In genomic region chr3:49248301-49248797, GRCh38 we compare ENCODE assay signal across 7 cellular contexts. TPM values are rescaled to one million over a fixed set of nuclear protein-coding genes. Genes with fewer than 3 reads are reported as not detected.
DNase-seq lines count a peak whose midpoint lies in the region; ATAC-seq, FAIRE-seq and TF ChIP-seq lines count a peak whose summit lies in the region.
"Not testable (repeated sequence)": the region's sequence is repeated elsewhere in the genome, so short reads cannot be mapped to it uniquely, and the experiment has no call there.

No MANE protein-coding gene starts in this region.

- not testable (repeated sequence) for H3K9me3 ChIP-seq in IMR-90 (ENCODE audit: control insufficient read depth, insufficient read depth, low read length); mammary epithelial cell (replicated peaks; ENCODE audit: insufficient read depth, low read length); kidney (ENCODE audit: control insufficient read depth in 1 of 2, low read length in 2 of 2); neutrophil; spleen

- intact Hi-C loops in IMR-90 (cut with micrococcal nuclease); mammary epithelial cell (cut with micrococcal nuclease); kidney (cut with DNase I); spleen (cut with DNase I; ENCODE audit: low total_unique reads): not testable (repeated sequence)

- FAIRE-seq in kidney (lab: Jason Lieb, UNC) = not testable (repeated sequence)

- not testable (repeated sequence) for H2AK9ac ChIP-seq in IMR-90 (replicated peaks; ENCODE audit: low read depth, low read length, poor library complexity)

- BruUV-seq in IMR-90 (replicated peaks; lab: Mats Ljungman, UMichigan); mammary epithelial cell (replicated peaks; lab: Mats Ljungman, UMichigan): not testable (repeated sequence)

- not testable (repeated sequence) for H3K79me1 ChIP-seq in IMR-90 (ENCODE audit: low read depth in 1 of 2, low read length in 2 of 2)

- not testable (repeated sequence) for H4K91ac ChIP-seq in IMR-90 (ENCODE audit: insufficient read depth, low read depth, low read length)

- H3K9ac ChIP-seq in IMR-90 (ENCODE audit: low read depth, low read length); mammary epithelial cell (ENCODE audit: insufficient read depth, low read length); kidney (ENCODE audit: low read length in 2 of 2): not testable (repeated sequence)

- not testable (repeated sequence) for H2AFZ ChIP-seq in IMR-90 (replicated peaks; ENCODE audit: low read length, poor library complexity); mammary epithelial cell (ENCODE audit: low read depth, low read length)

- WGBS in IMR-90 (ENCODE audit: extremely low coverage in 2 of 2, insufficient read length in 1 of 2), 2 experiments = no CpG with 5 or more reads among the region's 7 CpGs
- WGBS in mammary epithelial cell (ENCODE audit: low coverage, missing lambda C conversion rate) = 87% methylated on average over 7 of the region's 7 CpGs
- 77 to 86% (median 81%) methylated on average over 7 of the region's 7 CpGs for WGBS in spleen, 5 donors

- not testable (repeated sequence) for H3K4me1 ChIP-seq in IMR-90 (ENCODE audit: control insufficient read depth, insufficient read depth, low read length); mammary epithelial cell (ENCODE audit: insufficient read depth, low read length); kidney (ENCODE audit: control insufficient read depth in 1 of 2, insufficient read depth in 1 of 2, low read depth in 1 of 2, low read length in 2 of 2)
- H3K4me1 ChIP-seq in neutrophil (ENCODE audit: control insufficient read depth in 1 of 2, insufficient read depth in 1 of 2, low read depth in 1 of 2, low read length in 1 of 2) (peaks cover 21 to 24% of the 10 kb centered on the region in 2 experiments), spleen (peaks cover 0 to 19% (median 5%) of the 10 kb centered on the region in 6 donors)

- not testable (repeated sequence) for H3K27me3 ChIP-seq in IMR-90 (ENCODE audit: control insufficient read depth, insufficient read depth, low read length); mammary epithelial cell (ENCODE audit: insufficient read depth, low read length); neutrophil; spleen (replicated peaks in 1 of 7)

- CTCF ChIA-PET in IMR-90 (lab: Yijun Ruan, JAX) = interaction anchor here (0.6 kb wide), 1 partner anchor 10 kb away, joined by 3 read pairs; no protein-coding TSS in a partner anchor
- CTCF ChIA-PET in RWPE1 (lab: Yijun Ruan, JAX); mammary epithelial cell (lab: Charles Lee; ENCODE audit: low non-redundant PET): not testable (repeated sequence)

- TF ChIP-seq CTCF in IMR-90 (conservative IDR thresholded peaks at IDR 0.05; ENCODE audit: low read depth, low read length); RWPE1 (conservative IDR thresholded peaks at IDR 0.05; ENCODE audit: low read depth); mammary epithelial cell (conservative IDR thresholded peaks at IDR 0.05 in 1 of 2, IDR thresholded peaks at IDR 0.05 in 1 of 2; ENCODE audit: extremely low read depth in 1 of 2, insufficient read depth in 1 of 2, low read depth in 1 of 2, low read length in 2 of 2); fibroblast of villous mesenchyme (IDR thresholded peaks at IDR 0.05; ENCODE audit: insufficient read depth, low read depth, low read length); kidney (IDR thresholded peaks at IDR 0.05; ENCODE audit: borderline replicate concordance, extremely low read depth, insufficient read depth); neutrophil (IDR thresholded peaks at IDR 0.05); spleen (IDR thresholded peaks at IDR 0.05 in 8 of 11, conservative IDR thresholded peaks at IDR 0.05 in 3 of 11): not testable (repeated sequence)

- DNase-seq in IMR-90; RWPE1 (ENCODE audit: low spot score); kidney; spleen: not testable (repeated sequence)
- peak; percentile 20 for DNase-seq in mammary epithelial cell
- DNase-seq in fibroblast of villous mesenchyme (ENCODE audit: low read depth) = peak; percentile 35

- not testable (repeated sequence) for H2BK120ac ChIP-seq in IMR-90 (ENCODE audit: low read depth, low read length)

- H3K14ac ChIP-seq in IMR-90 (replicated peaks; ENCODE audit: low read depth, low read length) = not testable (repeated sequence)

- not testable (repeated sequence) for H3K4ac ChIP-seq in IMR-90 (ENCODE audit: low read depth, low read length)

- H3K27ac ChIP-seq in IMR-90 (ENCODE audit: insufficient read depth, low read length); mammary epithelial cell (ENCODE audit: insufficient read depth, low read depth, low read length): not testable (repeated sequence)
- H3K27ac ChIP-seq in RWPE1 (peak overlapping the region; percentile 71), kidney (ENCODE audit: low read depth in 2 of 2, low read length in 2 of 2) (peak overlapping the region; percentile 32 to 64), neutrophil (peak overlapping the region; percentile 95), spleen (peak overlapping the region in 7 of 8 donors; percentile 68 to 89 (median 81))

- not testable (repeated sequence) for H4K20me1 ChIP-seq in IMR-90 (ENCODE audit: insufficient read depth, low read length); mammary epithelial cell (ENCODE audit: insufficient read depth, low read length)

- not testable (repeated sequence) for H3K9me1 ChIP-seq in IMR-90 (ENCODE audit: insufficient read depth, low read length)

- POLR2A ChIA-PET in IMR-90 (lab: Charles Lee; ENCODE audit: unreplicated experiment); RWPE1 (lab: Yijun Ruan, JAX; ENCODE audit: low non-redundant PET): not testable (repeated sequence)

- H3K18ac ChIP-seq in IMR-90 (ENCODE audit: low read depth, low read length) = not testable (repeated sequence)

- H4K8ac ChIP-seq in IMR-90 (ENCODE audit: low read depth in 2 of 2, low read length in 2 of 2) = not testable (repeated sequence)

- ATAC-seq in IMR-90 (ENCODE audit: low read depth) = not testable (repeated sequence)

- not testable (repeated sequence) for H2BK20ac ChIP-seq in IMR-90 (ENCODE audit: low read depth, low read length)

- not testable (repeated sequence) for TF ChIP-seq POLR2A in IMR-90 (IDR thresholded peaks at IDR 0.05; ENCODE audit: low read depth, low read length); spleen (IDR thresholded peaks at IDR 0.05)

- H2AK5ac ChIP-seq in IMR-90 (ENCODE audit: low read depth, low read length) = not testable (repeated sequence)

- H3K23ac ChIP-seq in IMR-90 (ENCODE audit: low read depth, low read length) = not testable (repeated sequence)

- H3K4me3 ChIP-seq in IMR-90 (ENCODE audit: insufficient read depth, low read depth, low read length); mammary epithelial cell (replicated peaks in 1 of 3; ENCODE audit: insufficient read depth in 1 of 3, low read depth in 2 of 3, low read length in 3 of 3); fibroblast of villous mesenchyme (ENCODE audit: low read depth, low read length); kidney (ENCODE audit: low read length in 2 of 2): not testable (repeated sequence)
- peak overlapping the region in 1 of 2 experiments; percentile 20 for H3K4me3 ChIP-seq in neutrophil (ENCODE audit: low read depth in 1 of 2, low read length in 1 of 2)
- peak overlapping the region in 1 of 8 donors; percentile 41 for H3K4me3 ChIP-seq in spleen

- H3K36me3 ChIP-seq in IMR-90 (ENCODE audit: control insufficient read depth, insufficient read depth, low read length); mammary epithelial cell (ENCODE audit: insufficient read depth, low read length); kidney (ENCODE audit: control insufficient read depth in 1 of 2, insufficient read depth in 2 of 2, low read length in 2 of 2); neutrophil; spleen: not testable (repeated sequence)

- not testable (repeated sequence) for H2BK15ac ChIP-seq in IMR-90 (ENCODE audit: low read depth, low read length)

- dilution Hi-C loops in IMR-90 (cut with HindIII; ENCODE audit: low sequenced_read_pairs, unreplicated experiment) = not testable (repeated sequence)
- dilution Hi-C loops in mammary epithelial cell (cut with HindIII; ENCODE audit: low sequenced_read_pairs) = loop anchor here (5.0 kb wide), 1 partner anchor 76 kb away; the partner anchor contains the start of gene KLHDC8B

- not testable (repeated sequence) for H4K5ac ChIP-seq in IMR-90 (ENCODE audit: low read depth, low read length)

- not testable (repeated sequence) for TF ChIP-seq RAD21 in IMR-90 (IDR thresholded peaks at IDR 0.05; ENCODE audit: low read length)

- not testable (repeated sequence) for H2BK5ac ChIP-seq in IMR-90 (ENCODE audit: low read depth, low read length, poor library complexity, severe bottlenecking)

- in situ Hi-C loops in IMR-90 (cut with MboI; ENCODE audit: low sequenced_read_pairs); mammary epithelial cell (cut with MboI; ENCODE audit: low sequenced_read_pairs in 2 of 2): not testable (repeated sequence)

- H3K79me2 ChIP-seq in mammary epithelial cell (ENCODE audit: insufficient read depth, low read length) = not testable (repeated sequence)

- not testable (repeated sequence) for H3K4me2 ChIP-seq in IMR-90 (ENCODE audit: low read depth, low read length); mammary epithelial cell (ENCODE audit: insufficient read depth, low read depth, low read length)

- not testable (repeated sequence) for H3K56ac ChIP-seq in IMR-90 (ENCODE audit: extremely low read depth, insufficient read depth, low read length)

RNA-seq across cellular contexts. Expression of gene C3orf62, which starts 28.7 kb away (rescaled TPM):
- 0.83 and 0.90 TPM in 2 replicates for total RNA-seq in IMR-90 (2012; rRNA removed)
- polyA plus RNA-seq in IMR-90 (2012; rRNA removed) = 3.1 and 3.9 TPM in 2 replicates
- 0.77 and 0.91 TPM in 2 replicates for polyA plus RNA-seq in IMR-90 (2012; cell fraction: cytosol; rRNA removed)
- 7.2 and 14.4 TPM in 2 replicates for polyA plus RNA-seq in IMR-90 (2012; cell fraction: nucleus; rRNA removed; ENCODE audit: low replicate concordance)
- 1 to 10 TPM; 2.3 to 5.7 TPM for total RNA-seq in mammary epithelial cell
- polyA plus RNA-seq in mammary epithelial cell = 2.4 TPM
- 7.5 TPM for polyA minus RNA-seq in mammary epithelial cell
- total RNA-seq in fibroblast of villous mesenchyme = 1.3 and 2.3 TPM in 2 replicates
- 4.7 TPM for total RNA-seq in kidney
- 7.0 TPM for polyA plus RNA-seq in kidney (ENCODE audit: insufficient read depth, low read depth, low replicate concordance)
- 10 to 100 TPM in 3 of 7 donors, 1 to 10 TPM in 4; 7.6 to 15.0 (median 9.3) TPM for total RNA-seq in spleen
- polyA plus RNA-seq in spleen = 1 to 10 TPM; 4.1 to 8.1 (median 8.0) TPM
